Comparison of ENCODE assay signal across 8 cellular contexts in genomic region chr3:124780767-124781485, GRCh38. TPM values are rescaled to one million over a fixed set of nuclear protein-coding genes. Genes with fewer than 3 reads are reported as not detected.
DNase-seq lines count a peak whose midpoint lies in the region; ATAC-seq and TF ChIP-seq lines count a peak whose summit lies in the region.

No MANE protein-coding gene starts in this region.

- no peak overlapping the region for H3K9ac ChIP-seq in trophoblast cell (ENCODE audit: low read length)

- peak overlapping the region; percentile 77 for H3K14ac ChIP-seq in trophoblast cell (ENCODE audit: low read length)

- H4K8ac ChIP-seq in trophoblast cell (ENCODE audit: low read depth, low read length) = peak overlapping the region; percentile 92

- H3K36me3 ChIP-seq in gastroesophageal sphincter (peaks cover 0 to 9% of the 10 kb centered on the region in 2 donors), trophoblast cell (ENCODE audit: control insufficient read depth in 1 of 2, insufficient read depth in 2 of 2, low read length in 2 of 2) (peaks cover 24 to 28% of the 10 kb centered on the region in 2 experiments)

- peaks cover 56% of the 10 kb centered on the region for H3K79me1 ChIP-seq in trophoblast cell (ENCODE audit: low read length)

- H3K9me3 ChIP-seq in gastroesophageal sphincter (no peaks in the 10 kb centered on the region), trophoblast cell (ENCODE audit: insufficient read depth, low read depth, low read length) (no peaks in the 10 kb centered on the region)

- H4K12ac ChIP-seq in trophoblast cell (ENCODE audit: low read depth, low read length) = no peak overlapping the region

- peak; percentile 84 for ATAC-seq in gastroesophageal sphincter
- ATAC-seq in GM21723 (IDR thresholded peaks at IDR 0.05; ENCODE audit: unreplicated experiment) = no peak

- H3K23ac ChIP-seq in trophoblast cell (ENCODE audit: low read length) = no peak overlapping the region

- H3K4me2 ChIP-seq in trophoblast cell (ENCODE audit: low read length) = peak overlapping the region; percentile 2

- H3K4ac ChIP-seq in trophoblast cell (ENCODE audit: low read depth, low read length) = peak overlapping the region; percentile 61

- H3K4me3 ChIP-seq in gastroesophageal sphincter (peak overlapping the region in 1 of 2 donors; percentile 12), trophoblast cell (ENCODE audit: low read depth, low read length) (no peak overlapping the region)

- H2AK5ac ChIP-seq in trophoblast cell (ENCODE audit: low read length) = peak overlapping the region; percentile 73

- WGBS in gastroesophageal sphincter (ENCODE audit: low coverage in 1 of 2), 2 donors = 0 to 15% methylated on average over 1 to 10 of the region's 15 CpGs
- no CpG with 5 or more reads among the region's 15 CpGs for WGBS in trophoblast cell (ENCODE audit: extremely low coverage, insufficient coverage, insufficient read length)

- H3K4me1 ChIP-seq in gastroesophageal sphincter (peaks cover 11 to 68% (median 30%) of the 10 kb centered on the region in 3 donors), trophoblast cell (ENCODE audit: control insufficient read depth in 1 of 2, insufficient read depth in 2 of 2, low read length in 2 of 2) (peaks cover 50 to 57% of the 10 kb centered on the region in 2 experiments)

- peak overlapping the region; percentile 57 for H4K91ac ChIP-seq in trophoblast cell (ENCODE audit: low read depth, low read length)

- H3K27me3 ChIP-seq in gastroesophageal sphincter (no peaks in the 10 kb centered on the region), trophoblast cell (ENCODE audit: insufficient read depth, low read length) (no peaks in the 10 kb centered on the region)

- H3K27ac ChIP-seq in gastroesophageal sphincter (peak overlapping the region; percentile 88 to 94 (median 92)), trophoblast cell (ENCODE audit: low read depth, low read length) (peak overlapping the region; percentile 90)

- TF ChIP-seq EP300 in gastroesophageal sphincter (IDR thresholded peaks at IDR 0.05) = no peak

- peak; percentile 52 for DNase-seq in DMS153 (lab: John Stamatoyannopoulos, UW)
- peak; percentile 77 for DNase-seq in SHP77 treated with DMSO at 0.1 percent for 48 hours (lab: John Stamatoyannopoulos, UW)
- DNase-seq in trophoblast cell = peak; percentile 77 to 79
- no peak for DNase-seq in middle frontal gyrus (ENCODE audit: extremely low spot score, low spot score)
- DNase-seq in foreskin melanocyte = no peak
- no peak for DNase-seq in activated gamma-delta T cell treated with Interleukin-2 at 50 U/mL for 16 hours

- H3K18ac ChIP-seq in trophoblast cell (ENCODE audit: low read length) = peak overlapping the region; percentile 71

- TF ChIP-seq POLR2A in gastroesophageal sphincter (IDR thresholded peaks at IDR 0.05) = no peak

- no peak for TF ChIP-seq CTCF in gastroesophageal sphincter (IDR thresholded peaks at IDR 0.05)

- H2BK12ac ChIP-seq in trophoblast cell (ENCODE audit: low read length) = peak overlapping the region; percentile 90

- H2AFZ ChIP-seq in trophoblast cell (ENCODE audit: insufficient read depth, low read length, poor library complexity) = peak overlapping the region; percentile 46

- peak overlapping the region; percentile 98 for H2BK120ac ChIP-seq in trophoblast cell (ENCODE audit: insufficient read depth, low read length, poor library complexity)

- peaks cover 15% of the 10 kb centered on the region for H3K79me2 ChIP-seq in trophoblast cell (ENCODE audit: control insufficient read depth, insufficient read depth, low read length, poor library complexity)

- peak overlapping the region; percentile 88 for H2BK5ac ChIP-seq in trophoblast cell (ENCODE audit: low read depth, low read length, poor library complexity)

RNA-seq across cellular contexts. Expression of gene UMPS, which starts 50.7 kb away (rescaled TPM):
- total RNA-seq in gastroesophageal sphincter = 10 to 100 TPM; 18.5 to 24.3 (median 20.7) TPM
- 23.2 and 23.9 TPM in 2 replicates for polyA plus RNA-seq in trophoblast cell (2013)

Comparison
In these comparisons a context has a peak if more than half of its experiments do, and no peak if none do; other contexts are left out.
1. DNase-seq: peak in DMS153 (single experiment), SHP77 treated with DMSO at 0.1 percent for 48 hours (single experiment) and trophoblast cell (2 of 2); none in middle frontal gyrus (single experiment), foreskin melanocyte (single experiment) and activated gamma-delta T cell treated with Interleukin-2 at 50 U/mL for 16 hours (single experiment).